Comparison of ENCODE assay signal across 13 cellular contexts in the genomic region with DNA sequence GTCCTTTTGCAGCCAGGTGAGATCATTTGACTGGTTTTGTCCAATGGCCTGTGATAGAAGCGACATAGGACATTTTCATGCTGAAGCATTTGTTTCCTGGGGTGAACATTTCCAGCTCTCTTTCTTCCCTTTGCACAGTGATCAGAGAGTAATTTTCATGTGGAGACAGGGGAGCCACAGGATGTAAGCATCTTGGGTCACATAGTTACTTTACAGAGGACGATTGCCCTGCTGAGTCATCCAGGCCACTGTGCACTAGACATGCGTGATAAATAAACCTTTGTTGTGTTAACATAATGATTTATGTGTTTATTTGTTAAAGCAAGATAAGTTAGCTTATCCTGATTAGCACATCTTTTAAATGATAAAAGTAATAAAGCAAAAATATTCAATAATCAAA.
DNase-seq lines count a peak whose midpoint lies in the region; ATAC-seq, FAIRE-seq and TF ChIP-seq lines count a peak whose summit lies in the region.
"Had no signal": no experiment of that assay in that cellular context is flagged by ENCODE, and none has a peak within 500 bp of the region (broad histone marks: within the 10 kb centered on the region; RNA-seq: fewer than 3 reads in every experiment).

No MANE protein-coding gene starts in this region.

- DNase-seq in astrocyte (ENCODE audit: low read depth), result peak; percentile 57
- DNase-seq in kidney glomerular epithelial cell (lab: John Stamatoyannopoulos, UW), result peak; percentile 17
- DNase-seq in NCI-H1436 treated with DMSO at 0.1 percent for 48 hours (lab: John Stamatoyannopoulos, UW), result no peak
- no peak for DNase-seq in gastrocnemius medialis
- no peak for DNase-seq in SIG-M5 (lab: John Stamatoyannopoulos, UW)
- no peak for DNase-seq in HPDE6-E6E7 (ENCODE audit: extremely low spot score)
- DNase-seq: ACHN, amniotic stem cell, MV-4-11, right lobe of liver had no signal

- peaks cover 4% of the 10 kb centered on the region for H3K4me1 Mint-ChIP-seq in astrocyte (ENCODE audit: low read depth, unreplicated experiment)

- ATAC-seq in HG03432 (IDR thresholded peaks at IDR 0.05; ENCODE audit: unreplicated experiment), result peak; percentile 60
- ATAC-seq in gastrocnemius medialis, result no peak

- H3K36me3 ChIP-seq in ACC112 (ENCODE audit: insufficient read depth, low read length) (no peaks in the 10 kb centered on the region), astrocyte (ENCODE audit: insufficient read depth, low read length) (no peaks in the 10 kb centered on the region), gastrocnemius medialis (no peaks in the 10 kb centered on the region)
- H3K36me3 ChIP-seq: right lobe of liver, thoracic aorta had no signal

- H3K4me2 ChIP-seq in astrocyte (ENCODE audit: low read length), result peak overlapping the region; percentile 24

- no peaks in the 10 kb centered on the region for H3K9me3 ChIP-seq in astrocyte (ENCODE audit: insufficient read depth, low read depth, low read length)
- no peaks in the 10 kb centered on the region for H3K9me3 ChIP-seq in gastrocnemius medialis
- H3K9me3 ChIP-seq: right lobe of liver, thoracic aorta had no signal

- H3K27ac Mint-ChIP-seq in astrocyte (ENCODE audit: unreplicated experiment), result no peak overlapping the region

- H3K27ac ChIP-seq in ACC112 (ENCODE audit: low read depth, low read length) (no peak overlapping the region), astrocyte (ENCODE audit: low read depth, low read length) (no peak overlapping the region), gastrocnemius medialis (no peak overlapping the region)
- H3K27ac ChIP-seq: right lobe of liver, thoracic aorta had no signal

- TF ChIP-seq CTCF in astrocyte (IDR thresholded peaks at IDR 0.05; ENCODE audit: insufficient read depth, low read depth, low read length) (no peak), gastrocnemius medialis (IDR thresholded peaks at IDR 0.05 in 4 of 5, conservative IDR thresholded peaks at IDR 0.05 in 1 of 5) (no peak)

- H3K79me2 ChIP-seq in ACC112 (ENCODE audit: control insufficient read depth, insufficient read depth, low read length, unreplicated experiment) (no peaks in the 10 kb centered on the region), astrocyte (ENCODE audit: insufficient read depth, low read length) (no peaks in the 10 kb centered on the region)

- in situ Hi-C loops in gastrocnemius medialis (cut with MboI; ENCODE audit: low sequenced_read_pairs in 4 of 4), result no loop called here

- FAIRE-seq in astrocyte (lab: Jason Lieb, UNC), result no peak

- no peak for TF ChIP-seq POLR2A in gastrocnemius medialis (IDR thresholded peaks at IDR 0.05)

- H3K36me3 Mint-ChIP-seq in astrocyte (ENCODE audit: low read depth, unreplicated experiment), result no peaks in the 10 kb centered on the region

- peaks cover 4% of the 10 kb centered on the region for H3K9me3 Mint-ChIP-seq in astrocyte (ENCODE audit: unreplicated experiment)

- intact Hi-C loops in gastrocnemius medialis (cut with DNase I; ENCODE audit: low total_unique reads), result no loop called here

- H4K20me1 ChIP-seq in astrocyte (ENCODE audit: insufficient read depth, low read length), result no peaks in the 10 kb centered on the region

- H3K27me3 ChIP-seq in ACC112 (ENCODE audit: insufficient read depth, low read length) (no peaks in the 10 kb centered on the region), astrocyte (ENCODE audit: insufficient read depth, low read length) (no peaks in the 10 kb centered on the region), gastrocnemius medialis (no peaks in the 10 kb centered on the region)
- H3K27me3 ChIP-seq: right lobe of liver had no signal

- H3K4me1 ChIP-seq in ACC112 (ENCODE audit: control insufficient read depth, insufficient read depth, low read length, unreplicated experiment) (peaks cover 17% of the 10 kb centered on the region), astrocyte (ENCODE audit: insufficient read depth, low read length) (peaks cover 6% of the 10 kb centered on the region), gastrocnemius medialis (no peaks in the 10 kb centered on the region)
- H3K4me1 ChIP-seq: right lobe of liver had no signal

- H3K4me3 Mint-ChIP-seq in astrocyte (ENCODE audit: unreplicated experiment), result no peak overlapping the region

- H3K27me3 Mint-ChIP-seq in astrocyte (ENCODE audit: low read depth, unreplicated experiment), result no peaks in the 10 kb centered on the region

- H3K4me3 ChIP-seq in ACC112 (ENCODE audit: low read depth, low read length) (no peak overlapping the region), astrocyte (ENCODE audit: insufficient read depth, low read depth, low read length) (no peak overlapping the region), gastrocnemius medialis (no peak overlapping the region)
- H3K4me3 ChIP-seq: right lobe of liver, thoracic aorta had no signal

- H2AFZ ChIP-seq in ACC112 (ENCODE audit: low read length, unreplicated experiment), result peak overlapping the region; percentile 79
- H2AFZ ChIP-seq in astrocyte (ENCODE audit: low read depth, low read length), result no peak overlapping the region

- H3K9ac ChIP-seq in astrocyte (ENCODE audit: low read length), result no peak overlapping the region

Comparison
In these comparisons a context has a peak if more than half of its experiments do, and no peak if none do; other contexts are left out.
1. DNase-seq: peak in astrocyte (single experiment) and kidney glomerular epithelial cell (single experiment); none in NCI-H1436 treated with DMSO at 0.1 percent for 48 hours (single experiment), gastrocnemius medialis (0 of 2), SIG-M5 (single experiment) and HPDE6-E6E7 (single experiment).